ENCODE assay signal across 12 cellular contexts in the genomic region with DNA sequence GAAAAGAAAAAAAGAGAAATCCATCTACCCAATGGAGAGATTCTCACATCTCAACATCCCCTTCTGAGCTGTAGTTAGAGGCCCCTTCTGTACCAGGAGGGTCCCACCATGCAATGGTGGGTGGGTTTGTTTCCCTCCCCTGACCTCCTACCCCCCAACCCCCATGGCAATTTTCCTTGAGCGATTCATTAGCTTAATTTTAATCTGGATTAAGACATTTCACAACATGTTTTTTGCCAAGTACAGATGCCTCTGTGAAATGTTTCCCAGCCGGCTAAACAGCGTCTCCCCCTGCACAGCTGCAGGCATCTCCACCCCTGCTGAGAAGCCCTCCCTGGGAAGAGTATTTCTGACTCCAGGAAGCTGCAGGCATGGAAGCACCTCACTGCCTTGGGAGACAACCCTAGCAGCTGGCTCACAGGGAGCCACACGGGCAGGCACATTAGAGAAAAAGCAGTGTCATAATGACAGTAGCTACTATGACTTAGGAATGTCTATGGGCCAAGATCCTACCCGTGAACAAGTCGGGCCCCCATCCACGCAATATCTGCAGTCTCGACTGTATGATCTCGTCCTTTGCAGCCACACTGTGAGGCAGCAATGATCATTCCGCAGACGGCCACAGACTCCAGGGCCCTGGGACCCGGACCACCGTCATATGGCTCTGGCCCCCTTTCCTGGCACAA.
DNase-seq lines count a peak whose midpoint lies in the region; ATAC-seq, FAIRE-seq and TF ChIP-seq lines count a peak whose summit lies in the region.
"Had no signal": no experiment of that assay in that cellular context is flagged by ENCODE, and none has a peak within 500 bp of the region (broad histone marks: within the 10 kb centered on the region; RNA-seq: fewer than 3 reads in every experiment).

No MANE protein-coding gene starts in this region.

- CTCF ChIA-PET in AG04450 (lab: Charles Lee): interaction anchor here (0.6 to 1.1 kb wide), 7 partner anchors 8 to 255 kb away, joined by 3 to 6 read pairs (median 4); no protein-coding TSS in a partner anchor

- H3K27ac Mint-ChIP-seq in nephron: peak overlapping the region; percentile 95 to 100 (median 97)
- no peak overlapping the region for H3K27ac Mint-ChIP-seq in stimulated activated naive B cell treated with anti-CD40 and anti-IgM and Interleukin-4, amounts not matched to agents 10 μg/mL and 1 μg/mL and 100 μg/mL, for 72 hours
- H3K27ac Mint-ChIP-seq: B cell had no signal

- no peak for FAIRE-seq in HTR-8/SVneo (lab: Jason Lieb, UNC)

- ATAC-seq in stimulated activated naive B cell treated with anti-CD40 and anti-IgM and Interleukin-4, amounts not matched to agents 10 μg/mL and 1 μg/mL and 100 μg/mL, for 72 hours (replicated peaks): no peak

- no peaks in the 10 kb centered on the region for H3K27me3 ChIP-seq in AG04450 (ENCODE audit: control insufficient read depth, insufficient read depth, low read length)
- H3K27me3 ChIP-seq: neutrophil had no signal

- H3K4me3 Mint-ChIP-seq in nephron: peak overlapping the region; percentile 21 to 69 (median 21)
- no peak overlapping the region for H3K4me3 Mint-ChIP-seq in stimulated activated naive B cell treated with anti-CD40 and anti-IgM and Interleukin-4, amounts not matched to agents 10 μg/mL and 1 μg/mL and 100 μg/mL, for 72 hours
- H3K4me3 Mint-ChIP-seq: B cell had no signal

- no peaks in the 10 kb centered on the region for H3K36me3 Mint-ChIP-seq in nephron (ENCODE audit: low read depth)
- H3K36me3 Mint-ChIP-seq in stimulated activated naive B cell treated with anti-CD40 and anti-IgM and Interleukin-4, amounts not matched to agents 10 μg/mL and 1 μg/mL and 100 μg/mL, for 72 hours: peaks cover 0 to 3% of the 10 kb centered on the region in 2 donors

- peaks cover 4% of the 10 kb centered on the region for H3K27me3 Mint-ChIP-seq in nephron (ENCODE audit: low read depth)
- H3K27me3 Mint-ChIP-seq in stimulated activated naive B cell treated with anti-CD40 and anti-IgM and Interleukin-4, amounts not matched to agents 10 μg/mL and 1 μg/mL and 100 μg/mL, for 72 hours: no peaks in the 10 kb centered on the region
- H3K27me3 Mint-ChIP-seq: B cell had no signal

- POLR2A ChIA-PET in AG04450 (lab: Yijun Ruan, JAX): interaction anchor here (0.6 to 1.3 kb wide), 5 partner anchors 14 to 281 kb away, joined by 3 to 8 read pairs (median 3); partner anchors contain the start of gene TRAP1

- H3K9me3 ChIP-seq in AG04450 (ENCODE audit: control insufficient read depth, insufficient read depth, low read length): no peaks in the 10 kb centered on the region
- H3K9me3 ChIP-seq: neutrophil had no signal

- peaks cover 38% of the 10 kb centered on the region for H3K4me1 Mint-ChIP-seq in nephron
- H3K4me1 Mint-ChIP-seq in stimulated activated naive B cell treated with anti-CD40 and anti-IgM and Interleukin-4, amounts not matched to agents 10 μg/mL and 1 μg/mL and 100 μg/mL, for 72 hours: no peaks in the 10 kb centered on the region
- H3K4me1 Mint-ChIP-seq: B cell had no signal

- peak overlapping the region; percentile 70 for H3K27ac ChIP-seq in AG04450 (ENCODE audit: low read depth, low read length)
- H3K27ac ChIP-seq: neutrophil had no signal

- H3K4me3 ChIP-seq in AG04450 (ENCODE audit: low read depth, low read length): 0 out of 2 replicates have a peak overlapping the region, but pooled peaks have one; percentile 22

- no peaks in the 10 kb centered on the region for H3K9me3 Mint-ChIP-seq in nephron
- no peaks in the 10 kb centered on the region for H3K9me3 Mint-ChIP-seq in stimulated activated naive B cell treated with anti-CD40 and anti-IgM and Interleukin-4, amounts not matched to agents 10 μg/mL and 1 μg/mL and 100 μg/mL, for 72 hours

- DNase-seq in AG04450 (ENCODE audit: low read depth, low spot score): no peak
- peak; percentile 83 for DNase-seq in NCI-H2171 treated with DMSO at 0.1 percent for 48 hours (lab: John Stamatoyannopoulos, UW)
- DNase-seq in fibroblast of gingiva (ENCODE audit: low read depth): peak; percentile 57
- no peak for DNase-seq in stimulated activated CD4-positive, alpha-beta T cell treated with anti-CD3 and anti-CD28 coated beads, Interleukin-2, amount 100 ng/mL, for 24 hours
- DNase-seq in HTR-8/SVneo (ENCODE audit: insufficient read length, low spot score): no peak
- DNase-seq in germinal center (ENCODE audit: low spot score): no peak
- no peak for DNase-seq in stimulated activated naive B cell treated with anti-CD40 and anti-IgM and Interleukin-4, amounts not matched to agents 10 μg/mL and 1 μg/mL and 100 μg/mL, for 72 hours
- DNase-seq: activated gamma-delta T cell treated with Interleukin-2 at 50 U/mL for 16 hours, NCI-H510A treated with DMSO at 0.1 percent for 48 hours had no signal

- TF ChIP-seq CTCF in AG04450 (IDR thresholded peaks at IDR 0.05; ENCODE audit: low read depth, low read length) (no peak), nephron (IDR thresholded peaks at IDR 0.05; ENCODE audit: unreplicated experiment in 3 of 3) (no peak)

Comparison
In these comparisons a context has a peak if more than half of its experiments do, and no peak if none do; other contexts are left out.
1. DNase-seq: peak in NCI-H2171 treated with DMSO at 0.1 percent for 48 hours (single experiment) and fibroblast of gingiva (single experiment); none in AG04450 (single experiment), stimulated activated CD4-positive, alpha-beta T cell treated with anti-CD3 and anti-CD28 coated beads, Interleukin-2, amount 100 ng/mL, for 24 hours (0 of 2), HTR-8/SVneo (single experiment), germinal center (single experiment) and stimulated activated naive B cell treated with anti-CD40 and anti-IgM and Interleukin-4, amounts not matched to agents 10 μg/mL and 1 μg/mL and 100 μg/mL, for 72 hours (single experiment).
2. H3K4me3 Mint-ChIP-seq: peak in nephron (3 of 3); none in stimulated activated naive B cell treated with anti-CD40 and anti-IgM and Interleukin-4, amounts not matched to agents 10 μg/mL and 1 μg/mL and 100 μg/mL, for 72 hours (0 of 2).